ENCODE assay signal across 8 cellular contexts in genomic region chr10:118850418-118851061, GRCh38.
DNase-seq lines count a peak whose midpoint lies in the region; ATAC-seq and TF ChIP-seq lines count a peak whose summit lies in the region.

No MANE protein-coding gene starts in this region.

- no peak overlapping the region for H3K4me3 Mint-ChIP-seq in Calu3 (ENCODE audit: low read depth, unreplicated experiment)
- H3K4me3 Mint-ChIP-seq in activated CD8-positive, alpha-beta T cell treated with anti-CD3 and anti-CD28 coated beads for 36 hours, result no peak overlapping the region
- H3K4me3 Mint-ChIP-seq in neural progenitor cell, result no peak overlapping the region

- no peak overlapping the region for H2AFZ ChIP-seq in neural progenitor cell (replicated peaks)

- no peak overlapping the region for H3K27ac Mint-ChIP-seq in Calu3 (ENCODE audit: unreplicated experiment)
- H3K27ac Mint-ChIP-seq in activated CD8-positive, alpha-beta T cell treated with anti-CD3 and anti-CD28 coated beads for 36 hours, result no peak overlapping the region
- no peak overlapping the region for H3K27ac Mint-ChIP-seq in neural progenitor cell

- intact Hi-C loops in Calu3 (cut with micrococcal nuclease; ENCODE audit: unreplicated experiment), result loop anchor here (5.0 to 10.0 kb wide), 2 partner anchors 118 to 154 kb away; no protein-coding TSS in a partner anchor
- intact Hi-C loops in activated CD8-positive, alpha-beta T cell treated with anti-CD3 and anti-CD28 coated beads for 36 hours (cut with micrococcal nuclease), result loop anchor here (10.0 kb wide), 1 partner anchor 286 kb away; no protein-coding TSS in a partner anchor

- 32 to 33% methylated on average over 3 of the region's 3 CpGs for WGBS in tibial nerve, 2 donors

- H3K27ac ChIP-seq in neural progenitor cell, result no peak overlapping the region
- H3K27ac ChIP-seq in tibial nerve, result no peak overlapping the region

- no peaks in the 10 kb centered on the region for H3K79me2 ChIP-seq in neural progenitor cell (ENCODE audit: low read depth)

- POLR2A ChIA-PET in activated CD8-positive, alpha-beta T cell treated with anti-CD3 and anti-CD28 coated beads for 36 hours (lab: Charles Lee), result no interaction called here

- TF ChIP-seq CTCF in Calu3 (IDR thresholded peaks at IDR 0.05; ENCODE audit: unreplicated experiment), result peak; percentile 41
- peak; percentile 75 for TF ChIP-seq CTCF in activated CD8-positive, alpha-beta T cell treated with anti-CD3 and anti-CD28 coated beads for 36 hours (IDR thresholded peaks at IDR 0.05)
- TF ChIP-seq CTCF in epithelial cell of proximal tubule (conservative IDR thresholded peaks at IDR 0.05; ENCODE audit: low read depth, low read length), result peak; percentile 94
- TF ChIP-seq CTCF in neural progenitor cell (IDR thresholded peaks at IDR 0.05), result peak; percentile 77
- TF ChIP-seq CTCF in tibial nerve (IDR thresholded peaks at IDR 0.05), result peak; percentile 20 to 49 (median 39)

- no peak overlapping the region for H3K4me3 ChIP-seq in epithelial cell of proximal tubule (ENCODE audit: low read depth, low read length)
- no peak overlapping the region for H3K4me3 ChIP-seq in neural progenitor cell
- no peak overlapping the region for H3K4me3 ChIP-seq in tibial nerve

- CTCF ChIA-PET in Calu3 (lab: Charles Lee), result no interaction called here
- CTCF ChIA-PET in activated CD8-positive, alpha-beta T cell treated with anti-CD3 and anti-CD28 coated beads for 36 hours (lab: Charles Lee), result interaction anchor here (0.6 to 1.9 kb wide), 21 partner anchors 9 to 307 kb away, joined by 3 to 12 read pairs (median 4); partner anchors contain the start of gene CACUL1

- no peaks in the 10 kb centered on the region for H3F3A ChIP-seq in neural progenitor cell (ENCODE audit: low read depth)

- H3K27me3 ChIP-seq in neural progenitor cell, result no peaks in the 10 kb centered on the region
- H3K27me3 ChIP-seq in tibial nerve, result no peaks in the 10 kb centered on the region

- no peaks in the 10 kb centered on the region for H3K36me3 Mint-ChIP-seq in Calu3 (ENCODE audit: insufficient read depth, unreplicated experiment)
- no peaks in the 10 kb centered on the region for H3K36me3 Mint-ChIP-seq in activated CD8-positive, alpha-beta T cell treated with anti-CD3 and anti-CD28 coated beads for 36 hours (ENCODE audit: low read depth)
- no peaks in the 10 kb centered on the region for H3K36me3 Mint-ChIP-seq in neural progenitor cell

- TF ChIP-seq POLR2A in tibial nerve (IDR thresholded peaks at IDR 0.05), result no peak

- H3K36me3 ChIP-seq in neural progenitor cell, result no peaks in the 10 kb centered on the region
- H3K36me3 ChIP-seq in tibial nerve, result no peaks in the 10 kb centered on the region

- no peaks in the 10 kb centered on the region for H4K20me1 ChIP-seq in neural progenitor cell (ENCODE audit: low read depth)

- peak; percentile 87 for ATAC-seq in activated CD8-positive, alpha-beta T cell treated with anti-CD3 and anti-CD28 coated beads for 36 hours

- no peaks in the 10 kb centered on the region for H3K4me1 ChIP-seq in neural progenitor cell
- H3K4me1 ChIP-seq in tibial nerve, result no peaks in the 10 kb centered on the region

- H3K9me3 Mint-ChIP-seq in Calu3 (ENCODE audit: low read depth, unreplicated experiment) (no peaks in the 10 kb centered on the region), neural progenitor cell (no peaks in the 10 kb centered on the region)
- no peaks in the 10 kb centered on the region for H3K9me3 Mint-ChIP-seq in activated CD8-positive, alpha-beta T cell treated with anti-CD3 and anti-CD28 coated beads for 36 hours

- H3K9ac ChIP-seq in neural progenitor cell, result no peak overlapping the region

- BruUV-seq in Calu3 (replicated peaks; lab: Mats Ljungman, UMichigan), result no TSS peak

- DNase-seq in Calu3 (peak; percentile 74), HCEC 1CT (peak; percentile 49), NCI-H748 (lab: John Stamatoyannopoulos, UW; ENCODE audit: unreplicated experiment) (peak; percentile 59), epithelial cell of proximal tubule (ENCODE audit: low read depth) (no peak), neural progenitor cell (ENCODE audit: low spot score) (peak; percentile 87), tibial nerve (ENCODE audit: low spot score in 2 of 2) (peak; percentile 24 to 65), OCI-M2 (lab: John Stamatoyannopoulos, UW; ENCODE audit: unreplicated experiment) (no peak)
- peak; percentile 94 for DNase-seq in activated CD8-positive, alpha-beta T cell treated with anti-CD3 and anti-CD28 coated beads for 36 hours

- H3K9me3 ChIP-seq in neural progenitor cell (ENCODE audit: low read depth), result no peaks in the 10 kb centered on the region
- no peaks in the 10 kb centered on the region for H3K9me3 ChIP-seq in tibial nerve

- H3K4me1 Mint-ChIP-seq in Calu3 (ENCODE audit: low read depth, unreplicated experiment), result no peaks in the 10 kb centered on the region
- H3K4me1 Mint-ChIP-seq in activated CD8-positive, alpha-beta T cell treated with anti-CD3 and anti-CD28 coated beads for 36 hours (ENCODE audit: low read depth), result no peaks in the 10 kb centered on the region
- peaks cover 4% of the 10 kb centered on the region for H3K4me1 Mint-ChIP-seq in neural progenitor cell

- no peak overlapping the region for H3K4me2 ChIP-seq in neural progenitor cell

- no peak for TF ChIP-seq EP300 in tibial nerve (IDR thresholded peaks at IDR 0.05)

- H3K27me3 Mint-ChIP-seq in Calu3 (ENCODE audit: unreplicated experiment) (no peaks in the 10 kb centered on the region), neural progenitor cell (ENCODE audit: insufficient read depth, low read depth) (peaks cover 4% of the 10 kb centered on the region)
- H3K27me3 Mint-ChIP-seq in activated CD8-positive, alpha-beta T cell treated with anti-CD3 and anti-CD28 coated beads for 36 hours, result peaks cover 2% of the 10 kb centered on the region

Comparison
In these comparisons a context has a peak if more than half of its experiments do, and no peak if none do; other contexts are left out.
1. DNase-seq: peak in Calu3 (single experiment), HCEC 1CT (single experiment), NCI-H748 (single experiment), activated CD8-positive, alpha-beta T cell treated with anti-CD3 and anti-CD28 coated beads for 36 hours (single experiment), neural progenitor cell (single experiment) and tibial nerve (2 of 2); none in epithelial cell of proximal tubule (single experiment) and OCI-M2 (single experiment).
2. CTCF ChIP-seq: peak in every context shown above with its lines; median percentile 94 in epithelial cell of proximal tubule; 77 in neural progenitor cell; 75 in activated CD8-positive, alpha-beta T cell treated with anti-CD3 and anti-CD28 coated beads for 36 hours; 41 in Calu3; 39 in tibial nerve.